ENCODE assay signal across 10 cellular contexts in the genomic region with DNA sequence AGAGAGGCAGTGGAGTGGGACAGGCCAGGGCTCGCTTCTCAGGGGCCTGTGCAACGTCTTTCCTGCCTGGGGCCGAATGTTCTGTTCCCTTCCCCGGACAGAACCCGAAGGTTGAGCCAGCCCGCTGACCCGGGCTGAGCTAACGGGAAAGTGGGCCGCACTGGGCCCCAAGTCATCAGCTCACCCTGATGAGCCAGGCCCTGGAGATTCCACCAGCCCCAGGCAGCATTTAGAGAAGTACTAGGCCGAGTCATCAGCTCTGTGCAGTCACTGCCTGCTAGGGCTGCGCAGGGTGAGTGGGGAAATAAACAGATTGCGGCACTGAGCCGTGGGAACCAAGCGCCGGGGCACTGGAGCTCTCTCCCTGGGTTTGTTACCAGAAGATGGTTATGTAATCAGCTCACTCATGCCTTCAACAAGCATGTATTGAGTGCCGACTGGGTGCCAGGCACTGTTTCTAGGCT. TPM values are rescaled to one million over a fixed set of nuclear protein-coding genes. Genes with fewer than 3 reads are reported as not detected.
DNase-seq lines count a peak whose midpoint lies in the region; ATAC-seq and TF ChIP-seq lines count a peak whose summit lies in the region.
"Had no signal": no experiment of that assay in that cellular context is flagged by ENCODE, and none has a peak within 500 bp of the region (broad histone marks: within the 10 kb centered on the region; RNA-seq: fewer than 3 reads in every experiment).

No MANE protein-coding gene starts in this region.

- CTCF ChIA-PET in RWPE1 (lab: Yijun Ruan, JAX): interaction anchor here (0.7 to 1.3 kb wide), 7 partner anchors 28 to 159 kb away, joined by 3 to 6 read pairs (median 3); a partner anchor contains a TSS

- peaks cover 8% of the 10 kb centered on the region for H3K27me3 Mint-ChIP-seq in neural progenitor cell (ENCODE audit: insufficient read depth, low read depth)
- H3K27me3 Mint-ChIP-seq: activated naive CD4-positive, alpha-beta T cell treated with anti-CD3 and anti-CD28 coated beads, Interleukin-2, amount 50 U/mL, for 24 hours had no signal

- no peaks in the 10 kb centered on the region for H3K36me3 Mint-ChIP-seq in neural progenitor cell
- H3K36me3 Mint-ChIP-seq: activated naive CD4-positive, alpha-beta T cell treated with anti-CD3 and anti-CD28 coated beads, Interleukin-2, amount 50 U/mL, for 24 hours had no signal

- no peaks in the 10 kb centered on the region for H3F3A ChIP-seq in neural progenitor cell (ENCODE audit: low read depth)

- H3K4me1 Mint-ChIP-seq in neural progenitor cell: peaks cover 4% of the 10 kb centered on the region
- H3K4me1 Mint-ChIP-seq: activated naive CD4-positive, alpha-beta T cell treated with anti-CD3 and anti-CD28 coated beads, Interleukin-2, amount 50 U/mL, for 24 hours had no signal

- no peak overlapping the region for H3K27ac Mint-ChIP-seq in neural progenitor cell
- H3K27ac Mint-ChIP-seq: activated naive CD4-positive, alpha-beta T cell treated with anti-CD3 and anti-CD28 coated beads, Interleukin-2, amount 50 U/mL, for 24 hours had no signal

- no peak for TF ChIP-seq CTCF in RWPE1 (conservative IDR thresholded peaks at IDR 0.05; ENCODE audit: low read depth)
- TF ChIP-seq CTCF in neural progenitor cell (IDR thresholded peaks at IDR 0.05): no peak

- H3K4me1 ChIP-seq in neural progenitor cell: no peaks in the 10 kb centered on the region

- H3K4me3 Mint-ChIP-seq in neural progenitor cell: no peak overlapping the region
- H3K4me3 Mint-ChIP-seq: activated naive CD4-positive, alpha-beta T cell treated with anti-CD3 and anti-CD28 coated beads, Interleukin-2, amount 50 U/mL, for 24 hours had no signal

- no peaks in the 10 kb centered on the region for H4K20me1 ChIP-seq in neural progenitor cell (ENCODE audit: low read depth)

- peak overlapping the region; percentile 85 for H3K27ac ChIP-seq in RWPE1
- H3K27ac ChIP-seq in neural progenitor cell: no peak overlapping the region

- POLR2A ChIA-PET in RWPE1 (lab: Yijun Ruan, JAX; ENCODE audit: low non-redundant PET): interaction anchor here (0.8 to 1.0 kb wide), 2 partner anchors 67 to 105 kb away, joined by 5 to 6 read pairs; no protein-coding TSS in a partner anchor

- H2AFZ ChIP-seq in neural progenitor cell (replicated peaks): peak overlapping the region; percentile 59

- DNase-seq in AML-193 (lab: John Stamatoyannopoulos, UW) (peak; percentile 94), RWPE1 (ENCODE audit: low spot score) (peak; percentile 94), fibroblast of peridontal ligament (ENCODE audit: extremely low read depth) (peak; percentile 97), neural progenitor cell (ENCODE audit: low spot score) (no peak), NCI-H524 (lab: John Stamatoyannopoulos, UW) (no peak), KBM-7 (no peak), T-helper 1 cell (no peak)
- DNase-seq: DMS 273 treated with DMSO at 0.1 percent for 48 hours had no signal

- H3K4me2 ChIP-seq in neural progenitor cell: no peak overlapping the region

- no peaks in the 10 kb centered on the region for H3K79me2 ChIP-seq in neural progenitor cell (ENCODE audit: low read depth)

- no peaks in the 10 kb centered on the region for H3K9me3 Mint-ChIP-seq in neural progenitor cell
- H3K9me3 Mint-ChIP-seq: activated naive CD4-positive, alpha-beta T cell treated with anti-CD3 and anti-CD28 coated beads, Interleukin-2, amount 50 U/mL, for 24 hours had no signal

- no peak for ATAC-seq in HG03342 (IDR thresholded peaks at IDR 0.05; ENCODE audit: unreplicated experiment)

- in situ Hi-C loops in KBM-7 (cut with MboI; ENCODE audit: low pct_unique_long_range_greater_than_20kb, low sequenced_read_pairs): no loop called here

- H3K36me3 ChIP-seq in neural progenitor cell: no peaks in the 10 kb centered on the region

- no peak overlapping the region for H3K4me3 ChIP-seq in neural progenitor cell

- no peaks in the 10 kb centered on the region for H3K27me3 ChIP-seq in neural progenitor cell

- H3K9ac ChIP-seq in neural progenitor cell: no peak overlapping the region

- H3K9me3 ChIP-seq in neural progenitor cell (ENCODE audit: low read depth): no peaks in the 10 kb centered on the region

RNA-seq across cellular contexts. Expression of a gene that starts 29.1 kb away (rescaled TPM):
- 4.2 and 12.8 TPM in 2 replicates for total RNA-seq in neural progenitor cell (ENCODE audit: low replicate concordance)

RNA-seq across cellular contexts. Expression of a gene that starts 33.9 kb away (rescaled TPM):
- total RNA-seq in neural progenitor cell (ENCODE audit: low replicate concordance): 28.7 and 50.8 TPM in 2 replicates

Comparison
In these comparisons a context has a peak if more than half of its experiments do, and no peak if none do; other contexts are left out.
1. DNase-seq: peak in AML-193 (2 of 2), RWPE1 (single experiment) and fibroblast of peridontal ligament (single experiment); none in neural progenitor cell (single experiment), NCI-H524 (0 of 2), KBM-7 (single experiment) and T-helper 1 cell (0 of 5).